Comparison of ENCODE assay signal across 8 cellular contexts in genomic region chr2:100321881-100322820, GRCh38. TPM values are rescaled to one million over a fixed set of nuclear protein-coding genes. Genes with fewer than 3 reads are reported as not detected.
DNase-seq lines count a peak whose midpoint lies in the region; ATAC-seq and TF ChIP-seq lines count a peak whose summit lies in the region.

TSS of gene LONRF2 (minus strand) at chr2:100322501. CDS start at chr2:100322093, 408 bp downstream.

- TF ChIP-seq POLR2A in esophagus squamous epithelium (IDR thresholded peaks at IDR 0.05): no peak

- H3F3A ChIP-seq in GM23248 (ENCODE audit: insufficient read depth): 0 out of 2 replicates have a peak, but pooled peaks cover 5% of the 10 kb centered on the region

- no peak within 1 kb of the TSS for H3K27ac Mint-ChIP-seq in naive thymus-derived CD8-positive, alpha-beta T cell

- WGBS in GM23248 (ENCODE audit: low coverage in 1 of 2, low lambda C conversion rate in 2 of 2, missing lambda C conversion rate in 2 of 2), 2 experiments: 2% methylated on average over 68 to 102 of the region's 110 CpGs
- WGBS in esophagus squamous epithelium, 2 donors: 5 to 80% methylated on average over 1 to 25 of the region's 110 CpGs

- H3K27me3 ChIP-seq in GM23248 (replicated peaks; ENCODE audit: insufficient read depth) (peaks cover 69% of the 10 kb centered on the region), esophagus squamous epithelium (peaks cover 3 to 83% (median 5%) of the 10 kb centered on the region in 4 donors)

- peak within 1 kb of the TSS in 8 of 10 donors; percentile 42 to 64 (median 54) for H3K4me3 Mint-ChIP-seq in naive thymus-derived CD8-positive, alpha-beta T cell

- no peaks in the 10 kb centered on the region for H3K36me3 ChIP-seq in GM23248 (ENCODE audit: low read depth)
- H3K36me3 ChIP-seq in esophagus squamous epithelium: no peaks in the 10 kb centered on the region

- in situ Hi-C loops in GM23248 (cut with MboI): no loop called here

- POLR2A ChIA-PET in naive thymus-derived CD8-positive, alpha-beta T cell (lab: Charles Lee): no interaction called here

- no peaks in the 10 kb centered on the region for H4K20me1 ChIP-seq in GM23248 (ENCODE audit: insufficient read depth)

- no peak within 1 kb of the TSS for H3K9ac ChIP-seq in GM23248

- no peaks in the 10 kb centered on the region for H3K4me1 ChIP-seq in GM23248 (ENCODE audit: insufficient read depth)
- peaks cover 3 to 30% (median 18%) of the 10 kb centered on the region in 3 donors for H3K4me1 ChIP-seq in esophagus squamous epithelium

- H3K27ac ChIP-seq in GM23248 (no peak within 1 kb of the TSS), esophagus squamous epithelium (peak within 1 kb of the TSS; percentile 23 to 73 (median 52))

- TF ChIP-seq CTCF in esophagus squamous epithelium (IDR thresholded peaks at IDR 0.05): no peak

- H3K9me3 ChIP-seq in GM23248 (ENCODE audit: low read depth) (peaks cover 3% of the 10 kb centered on the region), esophagus squamous epithelium (peaks cover 0 to 10% (median 9%) of the 10 kb centered on the region in 3 donors)

- H3K4me1 Mint-ChIP-seq in naive thymus-derived CD8-positive, alpha-beta T cell: peaks cover 0 to 6% (median 2%) of the 10 kb centered on the region in 4 donors

- peak within 1 kb of the TSS; percentile 60 for H2AFZ ChIP-seq in GM23248

- H3K4me3 ChIP-seq in GM23248: peak within 1 kb of the TSS; percentile 68
- peak within 1 kb of the TSS; percentile 46 to 68 (median 58) for H3K4me3 ChIP-seq in esophagus squamous epithelium

- peaks cover 6 to 19% (median 11%) of the 10 kb centered on the region in 3 donors for H3K36me3 Mint-ChIP-seq in naive thymus-derived CD8-positive, alpha-beta T cell

- no peaks in the 10 kb centered on the region for H3K79me2 ChIP-seq in GM23248 (ENCODE audit: insufficient read depth)

- H3K9me2 ChIP-seq in GM23248 (ENCODE audit: insufficient read depth): no peaks in the 10 kb centered on the region

- peak within 1 kb of the TSS; percentile 18 for H3K4me2 ChIP-seq in GM23248 (ENCODE audit: unreplicated experiment)

- ATAC-seq in naive thymus-derived CD8-positive, alpha-beta T cell: no peak
- ATAC-seq in GM21390 (IDR thresholded peaks at IDR 0.05; ENCODE audit: unreplicated experiment): no peak

- intact Hi-C loops in esophagus squamous epithelium (cut with DNase I): no loop called here

- peaks cover 34 to 62% (median 47%) of the 10 kb centered on the region in 5 donors for H3K27me3 Mint-ChIP-seq in naive thymus-derived CD8-positive, alpha-beta T cell

- peaks cover 2 to 21% (median 13%) of the 10 kb centered on the region in 9 donors for H3K9me3 Mint-ChIP-seq in naive thymus-derived CD8-positive, alpha-beta T cell

- DNase-seq in A172 (ENCODE audit: low spot score) (peak; percentile 8), GM23248 (peak; percentile 40), SK-N-DZ (ENCODE audit: low spot score) (peak; percentile 44), esophagus squamous epithelium (lab: John Stamatoyannopoulos, UW) (no peak), cerebellar nuclear complex (lab: John Stamatoyannopoulos, UW) (no peak)
- DNase-seq in naive thymus-derived CD8-positive, alpha-beta T cell: no peak
- no peak for DNase-seq in effector CD4-positive, alpha-beta T cell

RNA-seq across cellular contexts. Expression of gene LONRF2, which starts in this region (rescaled TPM):
- total RNA-seq in A172 (2014; rRNA removed; shearing (Covaris generic)): 5.0 and 6.0 TPM in 2 replicates
- under 0.01 and 0.13 TPM in 2 replicates for total RNA-seq in GM23248 (2014; rRNA removed; shearing (Covaris generic))
- not detected in 2 replicates for polyA plus RNA-seq in GM23248 (2016; fragmentation: Nextera tagmentation; extraction: Ambion mirVana)
- 1.0 and 1.5 TPM in 2 replicates for polyA plus RNA-seq in SK-N-DZ (2014; cell fraction: cytosol; rRNA removed)
- polyA plus RNA-seq in SK-N-DZ (2014; cell fraction: nucleus; rRNA removed): 1.7 and 2.6 TPM in 2 replicates
- 1 to 10 TPM in 2 of 4 donors, under 1 TPM in 2; 0.42 to 6.1 (median 1.0) TPM for total RNA-seq in esophagus squamous epithelium
- total RNA-seq in naive thymus-derived CD8-positive, alpha-beta T cell: not detected
- polyA plus RNA-seq in naive thymus-derived CD8-positive, alpha-beta T cell: not detected

Comparison
In these comparisons a context has a peak if more than half of its experiments do, and no peak if none do; other contexts are left out.
1. Peak in DNase-seq, H3K4me3 ChIP-seq and H3K4me2 ChIP-seq in GM23248; RNA of the gene not detected or under 1 TPM.
2. DNase-seq: peak in A172 (single experiment) and SK-N-DZ (single experiment); none in esophagus squamous epithelium (single experiment), naive thymus-derived CD8-positive, alpha-beta T cell (0 of 10), cerebellar nuclear complex (0 of 2) and effector CD4-positive, alpha-beta T cell (single experiment).